In genomic region chr2:20642026-20642971, GRCh38 we compare ENCODE assay signal across 8 cellular contexts. TPM values are rescaled to one million over a fixed set of nuclear protein-coding genes. Genes with fewer than 3 reads are reported as not detected.
DNase-seq lines count a peak whose midpoint lies in the region; ATAC-seq and TF ChIP-seq lines count a peak whose summit lies in the region.

No MANE protein-coding gene starts in this region.

- H3K9me2 ChIP-seq in PC-9 (ENCODE audit: insufficient read depth) = no peaks in the 10 kb centered on the region

- H3K27ac ChIP-seq in PC-9 (no peak overlapping the region), thyroid gland (no peak overlapping the region)

- no peaks in the 10 kb centered on the region for H3F3A ChIP-seq in PC-9 (ENCODE audit: insufficient read depth, low read depth)

- DNase-seq in DMS153 (lab: John Stamatoyannopoulos, UW) = peak; percentile 10
- DNase-seq in HK-2 (ENCODE audit: unreplicated experiment) = peak; percentile 87
- DNase-seq in PC-9 = peak; percentile 51 to 78
- peak; percentile 54 to 59 for DNase-seq in activated T-helper 1 cell treated with anti-CD3 and anti-CD28 coated beads, Interleukin-2, amount 50 U/mL, for 16 hours (ENCODE audit: low read depth in 1 of 2, low spot score in 1 of 2)
- peak; percentile 35 for DNase-seq in fibroblast of the conjunctiva (ENCODE audit: low read depth)
- no peak for DNase-seq in omental fat pad (ENCODE audit: low spot score)
- peak; percentile 70 to 74 for DNase-seq in thyroid gland

- H3K9me3 ChIP-seq in PC-9 (ENCODE audit: insufficient read depth, low read depth) = no peaks in the 10 kb centered on the region
- no peaks in the 10 kb centered on the region for H3K9me3 ChIP-seq in thyroid gland

- H3K36me3 ChIP-seq in PC-9 (ENCODE audit: low read depth) = no peaks in the 10 kb centered on the region
- peaks cover 12 to 14% of the 10 kb centered on the region in 2 donors for H3K36me3 ChIP-seq in thyroid gland

- H3K27me3 ChIP-seq in PC-9 (ENCODE audit: insufficient read depth, low read depth) (no peaks in the 10 kb centered on the region), thyroid gland (no peaks in the 10 kb centered on the region)

- POLR2A ChIA-PET in PC-9 (lab: Charles Lee; ENCODE audit: unreplicated experiment) = interaction anchor here (0.6 to 0.7 kb wide), 2 partner anchors 24 to 246 kb away, joined by 4 to 5 read pairs; no protein-coding TSS in a partner anchor

- H2AFZ ChIP-seq in PC-9 = no peak overlapping the region

- no peaks in the 10 kb centered on the region for H3K79me2 ChIP-seq in PC-9 (ENCODE audit: low read depth)

- H4K20me1 ChIP-seq in PC-9 (ENCODE audit: insufficient read depth) = no peaks in the 10 kb centered on the region

- no peak for TF ChIP-seq POLR2A in thyroid gland (IDR thresholded peaks at IDR 0.05)

- intact Hi-C loops in PC-9 (cut with micrococcal nuclease; ENCODE audit: unreplicated experiment) = loop anchor here (1.0 to 10.0 kb wide), 6 partner anchors 231 to 685 kb away; no protein-coding TSS in a partner anchor
- intact Hi-C loops in thyroid gland (cut with DNase I) = loop anchor here (5.0 to 10.0 kb wide), 3 partner anchors 200 to 507 kb away; no protein-coding TSS in a partner anchor

- CTCF ChIA-PET in PC-9 (lab: Charles Lee) = interaction anchor here (0.6 to 1.3 kb wide), 8 partner anchors 132 to 304 kb away, joined by 3 to 6 read pairs (median 3); no protein-coding TSS in a partner anchor

- no peaks in the 10 kb centered on the region for H3K4me1 ChIP-seq in PC-9 (replicated peaks; ENCODE audit: insufficient read depth)
- H3K4me1 ChIP-seq in thyroid gland = peaks cover 4 to 23% of the 10 kb centered on the region in 2 donors

- WGBS in thyroid gland, 2 donors = 47 to 61% methylated on average over 18 to 21 of the region's 26 CpGs

- no TSS peak for BruUV-seq in PC-9 (replicated peaks; lab: Mats Ljungman, UMichigan)

- TF ChIP-seq CTCF in PC-9 (conservative IDR thresholded peaks at IDR 0.05) (peak; percentile 96), omental fat pad (IDR thresholded peaks at IDR 0.05) (peak in 2 of 3 donors; percentile 79 to 80), thyroid gland (IDR thresholded peaks at IDR 0.05) (peak; percentile 69 to 94 (median 89))

- peak overlapping the region; percentile 26; the same call in 1 of the 2 replicates for H3K4me2 ChIP-seq in PC-9

- H3K4me3 ChIP-seq in PC-9 = no peak overlapping the region
- no peak overlapping the region for H3K4me3 ChIP-seq in thyroid gland (replicated peaks in 1 of 3)

- ATAC-seq in GM21360 (IDR thresholded peaks at IDR 0.05; ENCODE audit: unreplicated experiment) = peak; percentile 97
- peak; percentile 83 for ATAC-seq in omental fat pad (ENCODE audit: low FRiP score)

RNA-seq across cellular contexts. Expression of gene HS1BP3, which starts 8.6 kb away (rescaled TPM):
- total RNA-seq in PC-9 (2021) (16.2 and 18.0 TPM in 2 replicates), omental fat pad (10 to 100 TPM; 17.7 to 30.3 (median 22.8) TPM), thyroid gland (10 to 100 TPM; 30.8 to 42.7 (median 41.7) TPM)

RNA-seq across cellular contexts. Expression of gene GDF7, which starts 24.6 kb away (rescaled TPM):
- total RNA-seq in PC-9 (2021) = 0.04 TPM in 1 of 2 replicates, not detected in the other
- 1 to 10 TPM in 1 of 4 donors, under 1 TPM in 3; 0.12 to 1.1 (median 0.25) TPM for total RNA-seq in omental fat pad
- under 1 TPM; under 0.01 to 0.42 (median 0.13) TPM for total RNA-seq in thyroid gland
